29 cellular contexts compared by ENCODE assay signal in genomic region chr15:25937796-25938195, GRCh38.
"Had no signal": no experiment of that assay in that cellular context is flagged by ENCODE, and none has a peak within 500 bp of the region (broad histone marks: within the 10 kb centered on the region; RNA-seq: fewer than 3 reads in every experiment).

No MANE protein-coding gene starts in this region.

- H3K4me3 ChIP-seq: colonic mucosa, gastrocnemius medialis, hepatocyte, lung, pancreas, right lobe of liver, smooth muscle cell, thoracic aorta, tibial nerve, upper lobe of right lung, uterus had no signal

- H3K36me3 ChIP-seq: colonic mucosa, gastrocnemius medialis, neutrophil, pancreas, right lobe of liver, thoracic aorta, tibial nerve, upper lobe of right lung, uterus had no signal

- ATAC-seq: esophagus mucosa; gastrocnemius medialis; left lobe of liver; natural killer cell; pancreas; right lobe of liver; stimulated activated memory B cell treated with anti-CD40 and anti-IgM and Interleukin-4, amounts not matched to agents 10 μg/mL and 1 μg/mL and 100 μg/mL, for 72 hours; upper lobe of right lung had no signal

- DNase-seq: colonic mucosa; effector CD8-positive, alpha-beta T cell; endodermal cell; foreskin fibroblast; gastrocnemius medialis; head of caudate nucleus; kidney; natural killer cell; pancreas; retina; right lobe of liver; stimulated activated CD4-positive, alpha-beta T cell treated with anti-CD3 and anti-CD28 coated beads, Interleukin-12 subunit alpha, Interleukin-12 subunit beta, amount 100 ng/mL, for 4 hours; stimulated activated CD4-positive, alpha-beta T cell treated with anti-CD3 and anti-CD28 coated beads, Interleukin-1b, Interleukin-23, amount 100 ng/mL, for 48 hours; stimulated activated CD4-positive, alpha-beta T cell treated with anti-CD3 and anti-CD28 coated beads, Interleukin-4, amount 100 ng/mL, for 24 hours; upper lobe of right lung; uterus had no signal

- H3K79me2 ChIP-seq: hepatocyte had no signal

- H3K36me3 Mint-ChIP-seq: memory B cell; natural killer cell; stimulated activated memory B cell treated with anti-CD40 and anti-IgM and Interleukin-4, amounts not matched to agents 10 μg/mL and 1 μg/mL and 100 μg/mL, for 72 hours had no signal

- H3K4me2 ChIP-seq: hepatocyte, smooth muscle cell had no signal

- H2AFZ ChIP-seq: hepatocyte had no signal

- H3K27ac Mint-ChIP-seq: dendritic cell treated with granulocyte-macrophage colony-stimulating factor and Interleukin-4, amounts not matched to agents 40 ng/mL and 50 ng/mL, for 4 days; endodermal cell; memory B cell; natural killer cell; stimulated activated memory B cell treated with anti-CD40 and anti-IgM and Interleukin-4, amounts not matched to agents 10 μg/mL and 1 μg/mL and 100 μg/mL, for 72 hours; stimulated activated naive CD8-positive, alpha-beta T cell treated with anti-CD3 and anti-CD28 coated beads, Interleukin-15, Interleukin-2, amounts not matched to agents 100 ng/mL and 50 ng/mL, for 24 hours had no signal

- H3K9me3 ChIP-seq: colonic mucosa, gastrocnemius medialis, neutrophil, pancreas, right lobe of liver, thoracic aorta, tibial nerve, upper lobe of right lung, uterus had no signal

- H3K4me3 Mint-ChIP-seq: dendritic cell treated with granulocyte-macrophage colony-stimulating factor and Interleukin-4, amounts not matched to agents 40 ng/mL and 50 ng/mL, for 4 days; endodermal cell; natural killer cell; stimulated activated memory B cell treated with anti-CD40 and anti-IgM and Interleukin-4, amounts not matched to agents 10 μg/mL and 1 μg/mL and 100 μg/mL, for 72 hours; stimulated activated naive CD8-positive, alpha-beta T cell treated with anti-CD3 and anti-CD28 coated beads, Interleukin-15, Interleukin-2, amounts not matched to agents 100 ng/mL and 50 ng/mL, for 24 hours had no signal

- H3K4me1 ChIP-seq: colonic mucosa, gastrocnemius medialis, pancreas, right lobe of liver, upper lobe of right lung, uterus had no signal

- H3K27ac ChIP-seq: colonic mucosa, epithelial cell of prostate, gastrocnemius medialis, hepatocyte, neutrophil, pancreas, right lobe of liver, thoracic aorta, tibial nerve, upper lobe of right lung, uterus had no signal

- H3K27me3 ChIP-seq: colonic mucosa, gastrocnemius medialis, hepatocyte, pancreas, right lobe of liver, tibial nerve, upper lobe of right lung, uterus had no signal

- H3K9me3 Mint-ChIP-seq: dendritic cell treated with granulocyte-macrophage colony-stimulating factor and Interleukin-4, amounts not matched to agents 40 ng/mL and 50 ng/mL, for 4 days; endodermal cell; memory B cell; natural killer cell; stimulated activated memory B cell treated with anti-CD40 and anti-IgM and Interleukin-4, amounts not matched to agents 10 μg/mL and 1 μg/mL and 100 μg/mL, for 72 hours; stimulated activated naive CD8-positive, alpha-beta T cell treated with anti-CD3 and anti-CD28 coated beads, Interleukin-15, Interleukin-2, amounts not matched to agents 100 ng/mL and 50 ng/mL, for 24 hours had no signal
